ENCODE assay signal across 33 cellular contexts in the genomic region with DNA sequence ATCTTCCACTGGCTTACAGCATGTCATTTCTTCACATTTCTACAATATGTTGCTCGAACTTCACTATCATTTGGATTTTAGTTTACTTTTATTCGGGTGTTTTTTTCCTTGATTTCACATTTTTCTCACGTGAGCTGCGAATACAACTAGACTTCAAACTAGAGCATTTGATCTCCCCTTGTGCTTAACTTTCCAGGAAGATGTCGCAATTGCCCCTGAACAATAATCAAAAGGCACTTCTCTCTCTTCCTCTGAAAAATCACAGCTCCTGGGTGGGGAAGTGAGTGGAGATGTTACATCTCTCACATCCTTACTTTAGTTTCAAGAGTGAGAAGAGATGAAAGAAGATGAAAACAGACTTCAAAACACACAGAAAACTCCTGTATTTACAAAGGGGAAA.
"Had no signal": no experiment of that assay in that cellular context is flagged by ENCODE, and none has a peak within 500 bp of the region (broad histone marks: within the 10 kb centered on the region; RNA-seq: fewer than 3 reads in every experiment).

No MANE protein-coding gene starts in this region.

- H3K4me3 ChIP-seq: adrenal gland, body of pancreas, esophagus muscularis mucosa, gastrocnemius medialis, heart left ventricle had no signal

- FAIRE-seq: colon had no signal

- H3K9me3 ChIP-seq: adrenal gland, body of pancreas, esophagus muscularis mucosa, gastrocnemius medialis, heart left ventricle had no signal

- H3K27me3 ChIP-seq: adrenal gland, body of pancreas, esophagus muscularis mucosa, foreskin keratinocyte, gastrocnemius medialis, heart left ventricle had no signal

- ATAC-seq: activated CD4-positive, alpha-beta T cell treated with anti-CD3 and anti-CD28 coated beads for 36 hours; activated CD8-positive, alpha-beta memory T cell treated with anti-CD3 and anti-CD28 coated beads, Interleukin-2, amount 10 ng/mL, durations not matched to agents 7 days and 5 days; activated CD8-positive, alpha-beta T cell treated with anti-CD3 and anti-CD28 coated beads, Interleukin-2, amount 10 ng/mL, durations not matched to agents 7 days and 5 days; activated naive CD8-positive, alpha-beta T cell treated with anti-CD3 and anti-CD28 coated beads, Interleukin-2, amount 50 U/mL, for 24 hours; body of pancreas; effector memory CD8-positive, alpha-beta T cell; foreskin keratinocyte; gastrocnemius medialis; heart left ventricle; T-helper 17 cell had no signal

- DNase-seq: activated B cell treated with CpG ODN at 0.5 μM for 24 hours; activated CD4-positive, alpha-beta memory T cell treated with anti-CD3 and anti-CD28 coated beads for 36 hours; activated CD4-positive, alpha-beta T cell treated with anti-CD3 and anti-CD28 coated beads for 36 hours; activated CD4-positive, alpha-beta T cell treated with anti-CD3 and anti-CD28 coated beads, Interleukin-2, amount 10 ng/mL, durations not matched to agents 24 days and 14 days; activated CD4-positive, CD25-positive, alpha-beta regulatory T cell treated with anti-CD3 and anti-CD28 coated beads, Interleukin-2, amount 50 U/mL, for 72 hours; activated CD8-positive, alpha-beta memory T cell treated with anti-CD3 and anti-CD28 coated beads, Interleukin-2, amount 10 ng/mL, durations not matched to agents 7 days and 5 days; activated CD8-positive, alpha-beta memory T cell treated with anti-CD3 and anti-CD28 coated beads, Interleukin-2, amount 50 U/mL, for 4 hours; activated CD8-positive, alpha-beta T cell treated with anti-CD3 and anti-CD28 coated beads, Interleukin-2, amount 10 ng/mL, durations not matched to agents 7 days and 5 days; activated effector memory CD4-positive, alpha-beta T cell treated with anti-CD3 and anti-CD28 coated beads, Interleukin-2, amount 50 U/mL, for 16 hours; activated naive CD4-positive, alpha-beta T cell treated with anti-CD3 and anti-CD28 coated beads for 36 hours; activated naive CD8-positive, alpha-beta T cell treated with anti-CD3 and anti-CD28 coated beads for 36 hours; activated naive CD8-positive, alpha-beta T cell treated with anti-CD3 and anti-CD28 coated beads, Interleukin-2, amount 50 U/mL, for 24 hours; activated T-cell treated with anti-CD3 and anti-CD28 coated beads, Interleukin-2, amount 50 U/mL, for 1 hour; activated T-cell treated with anti-CD3 and anti-CD28 coated beads, Interleukin-2, amount 50 U/mL, for 48 hours; adrenal gland; amygdala; aorta; body of pancreas; caudate nucleus; cortex of kidney; dermis blood vessel endothelial cell; effector CD4-positive, alpha-beta T cell; effector memory CD8-positive, alpha-beta T cell; erythroblast; foreskin keratinocyte; gastrocnemius medialis; glutamatergic neuron; heart left ventricle; T-helper 17 cell; T1000; WERI-Rb-1 had no signal

- H3K36me3 ChIP-seq: adrenal gland, esophagus muscularis mucosa, gastrocnemius medialis, heart left ventricle, WERI-Rb-1 had no signal

- H3K27ac ChIP-seq: adrenal gland, body of pancreas, esophagus muscularis mucosa, foreskin keratinocyte, gastrocnemius medialis, heart left ventricle, WERI-Rb-1 had no signal

- H3K4me1 ChIP-seq: adrenal gland, body of pancreas, esophagus muscularis mucosa, foreskin keratinocyte, gastrocnemius medialis, heart left ventricle had no signal
